18 cellular contexts compared by ENCODE assay signal in genomic region chrX:40131644-40132376, GRCh38. TPM values are rescaled to one million over a fixed set of nuclear protein-coding genes. Genes with fewer than 3 reads are reported as not detected.
DNase-seq lines count a peak whose midpoint lies in the region; ATAC-seq, FAIRE-seq and TF ChIP-seq lines count a peak whose summit lies in the region.
"Had no signal": no experiment of that assay in that cellular context is flagged by ENCODE, and none has a peak within 500 bp of the region (broad histone marks: within the 10 kb centered on the region; RNA-seq: fewer than 3 reads in every experiment).

No MANE protein-coding gene starts in this region.

- no peak for TF ChIP-seq CTCF in astrocyte (IDR thresholded peaks at IDR 0.05; ENCODE audit: insufficient read depth, low read depth, low read length)
- no peak for TF ChIP-seq CTCF in smooth muscle cell (IDR thresholded peaks at IDR 0.05; ENCODE audit: borderline replicate concordance, insufficient read depth, poor library complexity, severe bottlenecking)

- in situ Hi-C loops in GM23248 (cut with MboI), result no loop called here

- ATAC-seq in right cardiac atrium, result peak; percentile 60 to 73
- ATAC-seq: activated CD4-positive, CD25-positive, alpha-beta regulatory T cell treated with anti-CD3 and anti-CD28 coated beads, Interleukin-2, amount 50 U/mL, for 24 hours; activated T-helper 17 cell treated with anti-CD3 and anti-CD28 coated beads, Interleukin-2, amount 50 U/mL, for 72 hours; effector memory CD8-positive, alpha-beta T cell; naive thymus-derived CD4-positive, alpha-beta T cell had no signal

- no peak overlapping the region for H3K4me3 ChIP-seq in GM23248
- no peak overlapping the region for H3K4me3 ChIP-seq in astrocyte (ENCODE audit: insufficient read depth, low read depth, low read length)
- no peak overlapping the region for H3K4me3 ChIP-seq in right cardiac atrium (ENCODE audit: low read length)
- no peak overlapping the region for H3K4me3 ChIP-seq in smooth muscle cell
- H3K4me3 ChIP-seq: lower lobe of right lung had no signal

- H3K27ac Mint-ChIP-seq in astrocyte (ENCODE audit: unreplicated experiment), result no peak overlapping the region
- H3K27ac Mint-ChIP-seq: activated T-helper 17 cell treated with anti-CD3 and anti-CD28 coated beads, Interleukin-2, amount 50 U/mL, for 72 hours; effector memory CD8-positive, alpha-beta T cell had no signal

- no peak for FAIRE-seq in astrocyte (lab: Jason Lieb, UNC)
- FAIRE-seq: HTR-8/SVneo had no signal

- H3K4me1 ChIP-seq in GM23248 (ENCODE audit: insufficient read depth), result peaks cover 16% of the 10 kb centered on the region; the same call in 1 of the 2 replicates
- peaks cover 23% of the 10 kb centered on the region for H3K4me1 ChIP-seq in astrocyte (ENCODE audit: insufficient read depth, low read length)
- H3K4me1 ChIP-seq in right cardiac atrium (ENCODE audit: control insufficient read depth, insufficient read depth, low read length), result peaks cover 2% of the 10 kb centered on the region
- no peaks in the 10 kb centered on the region for H3K4me1 ChIP-seq in smooth muscle cell (ENCODE audit: low read depth)
- H3K4me1 ChIP-seq: lower lobe of right lung had no signal

- no peaks in the 10 kb centered on the region for H3K9me3 Mint-ChIP-seq in astrocyte (ENCODE audit: unreplicated experiment)
- H3K9me3 Mint-ChIP-seq: activated T-helper 17 cell treated with anti-CD3 and anti-CD28 coated beads, Interleukin-2, amount 50 U/mL, for 72 hours; effector memory CD8-positive, alpha-beta T cell had no signal

- H3K79me2 ChIP-seq in GM23248 (ENCODE audit: insufficient read depth) (no peaks in the 10 kb centered on the region), astrocyte (ENCODE audit: insufficient read depth, low read length) (no peaks in the 10 kb centered on the region), smooth muscle cell (ENCODE audit: low read depth) (no peaks in the 10 kb centered on the region)

- H3K27me3 ChIP-seq in GM23248 (replicated peaks; ENCODE audit: insufficient read depth) (no peaks in the 10 kb centered on the region), astrocyte (ENCODE audit: insufficient read depth, low read length) (no peaks in the 10 kb centered on the region), right cardiac atrium (ENCODE audit: control insufficient read depth, insufficient read depth) (no peaks in the 10 kb centered on the region), smooth muscle cell (ENCODE audit: low read depth) (peaks cover 8% of the 10 kb centered on the region)

- no peaks in the 10 kb centered on the region for H3K9me2 ChIP-seq in GM23248 (ENCODE audit: insufficient read depth)

- H4K20me1 ChIP-seq in GM23248 (ENCODE audit: insufficient read depth) (no peaks in the 10 kb centered on the region), astrocyte (ENCODE audit: insufficient read depth, low read length) (no peaks in the 10 kb centered on the region), smooth muscle cell (ENCODE audit: low read depth) (no peaks in the 10 kb centered on the region)

- H3K4me2 ChIP-seq in GM23248 (ENCODE audit: unreplicated experiment) (peak overlapping the region; percentile 61), astrocyte (ENCODE audit: low read length) (peak overlapping the region; percentile 62), smooth muscle cell (no peak overlapping the region)

- H2AFZ ChIP-seq in GM23248, result no peak overlapping the region
- H2AFZ ChIP-seq in astrocyte (ENCODE audit: low read depth, low read length), result no peak overlapping the region
- no peak overlapping the region for H2AFZ ChIP-seq in smooth muscle cell (ENCODE audit: low read depth)

- H3K9me3 ChIP-seq in GM23248 (ENCODE audit: low read depth), result no peaks in the 10 kb centered on the region
- H3K9me3 ChIP-seq in astrocyte (ENCODE audit: insufficient read depth, low read depth, low read length), result no peaks in the 10 kb centered on the region
- no peaks in the 10 kb centered on the region for H3K9me3 ChIP-seq in right cardiac atrium (ENCODE audit: control insufficient read depth, low read length)
- no peaks in the 10 kb centered on the region for H3K9me3 ChIP-seq in smooth muscle cell (replicated peaks; ENCODE audit: low read depth)
- H3K9me3 ChIP-seq: lower lobe of right lung had no signal

- H3K27me3 Mint-ChIP-seq in astrocyte (ENCODE audit: low read depth, unreplicated experiment), result peaks cover 20% of the 10 kb centered on the region
- H3K27me3 Mint-ChIP-seq: activated T-helper 17 cell treated with anti-CD3 and anti-CD28 coated beads, Interleukin-2, amount 50 U/mL, for 72 hours; effector memory CD8-positive, alpha-beta T cell; naive thymus-derived CD4-positive, alpha-beta T cell; stimulated activated naive B cell treated with anti-CD40 and anti-IgM and Interleukin-4, amounts not matched to agents 10 μg/mL and 1 μg/mL and 100 μg/mL, for 72 hours had no signal

- no peak for DNase-seq in GM23248
- no peak for DNase-seq in astrocyte (ENCODE audit: low read depth)
- no peak for DNase-seq in right cardiac atrium
- no peak for DNase-seq in smooth muscle cell (lab: John Stamatoyannopoulos, UW; ENCODE audit: unreplicated experiment)
- no peak for DNase-seq in LoVo (ENCODE audit: low spot score)
- DNase-seq in head of caudate nucleus, result no peak
- no peak for DNase-seq in SIG-M5 treated with dmso at 0.1 percent for 504 hours (lab: John Stamatoyannopoulos, UW; ENCODE audit: unreplicated experiment)
- DNase-seq in NCI-H748 treated with DMSO at 0.1 percent for 48 hours (lab: John Stamatoyannopoulos, UW), result no peak
- DNase-seq: cerebellar nuclear complex; effector memory CD8-positive, alpha-beta T cell; naive thymus-derived CD4-positive, alpha-beta T cell; NCI-H1694 treated with DMSO at 0.1 percent for 48 hours; stimulated activated naive B cell treated with anti-CD40 and anti-IgM and Interleukin-4, amounts not matched to agents 10 μg/mL and 1 μg/mL and 100 μg/mL, for 72 hours; T1000 had no signal

- H3F3A ChIP-seq in GM23248 (ENCODE audit: insufficient read depth) (no peaks in the 10 kb centered on the region), smooth muscle cell (ENCODE audit: low read depth) (no peaks in the 10 kb centered on the region)

- no peak overlapping the region for H3K4me3 Mint-ChIP-seq in astrocyte (ENCODE audit: unreplicated experiment)
- H3K4me3 Mint-ChIP-seq: activated T-helper 17 cell treated with anti-CD3 and anti-CD28 coated beads, Interleukin-2, amount 50 U/mL, for 72 hours; effector memory CD8-positive, alpha-beta T cell; naive thymus-derived CD4-positive, alpha-beta T cell; stimulated activated naive B cell treated with anti-CD40 and anti-IgM and Interleukin-4, amounts not matched to agents 10 μg/mL and 1 μg/mL and 100 μg/mL, for 72 hours had no signal

- peaks cover 3% of the 10 kb centered on the region for H3K4me1 Mint-ChIP-seq in astrocyte (ENCODE audit: low read depth, unreplicated experiment)

- no peaks in the 10 kb centered on the region for H3K36me3 Mint-ChIP-seq in astrocyte (ENCODE audit: low read depth, unreplicated experiment)

- intact Hi-C loops in right cardiac atrium (cut with DNase I) (no loop called here), head of caudate nucleus (cut with DNase I) (no loop called here)

- peak overlapping the region; percentile 81 for H3K9ac ChIP-seq in GM23248
- H3K9ac ChIP-seq in astrocyte (ENCODE audit: low read length), result peak overlapping the region; percentile 54
- H3K9ac ChIP-seq in smooth muscle cell (ENCODE audit: low read depth), result no peak overlapping the region

- H3K27ac ChIP-seq in GM23248 (peak overlapping the region; percentile 96), astrocyte (ENCODE audit: low read depth, low read length) (peak overlapping the region; percentile 75), right cardiac atrium (ENCODE audit: low read length) (peak overlapping the region; percentile 85), smooth muscle cell (ENCODE audit: low read depth) (peak overlapping the region; percentile 30)
- H3K27ac ChIP-seq: lower lobe of right lung had no signal

- H3K36me3 ChIP-seq in GM23248 (ENCODE audit: low read depth) (no peaks in the 10 kb centered on the region), astrocyte (ENCODE audit: insufficient read depth, low read length) (no peaks in the 10 kb centered on the region), smooth muscle cell (ENCODE audit: low read depth) (no peaks in the 10 kb centered on the region)
- H3K36me3 ChIP-seq: lower lobe of right lung had no signal

- 96% methylated on average over 9 to 10 of the region's 10 CpGs for WGBS in GM23248 (ENCODE audit: low coverage in 1 of 2, low lambda C conversion rate in 2 of 2, missing lambda C conversion rate in 2 of 2), 2 experiments
- 71% methylated on average over 10 of the region's 10 CpGs for WGBS in right cardiac atrium
- WGBS in smooth muscle cell (ENCODE audit: low lambda C conversion rate), result 86% methylated on average over 10 of the region's 10 CpGs

RNA-seq across cellular contexts. Expression of gene BCOR, which starts 34.1 kb away (rescaled TPM):
- total RNA-seq in GM23248 (2014; rRNA removed; shearing (Covaris generic)), result 17.6 and 19.7 TPM in 2 replicates
- polyA plus RNA-seq in GM23248 (2016; fragmentation: Nextera tagmentation; extraction: Ambion mirVana) (9.1 and 10.2 TPM in 2 replicates), right cardiac atrium (11.1 TPM), smooth muscle cell (13.1 and 19.5 TPM in 2 replicates)
- total RNA-seq in astrocyte (9.0 TPM in 2 replicates), right cardiac atrium (10 to 100 TPM; 18.1 to 30.1 (median 20.5) TPM), smooth muscle cell (28.0 and 28.5 TPM in 2 replicates)

Comparison
In these comparisons a context has a peak if more than half of its experiments do, and no peak if none do; other contexts are left out.
1. H3K27ac ChIP-seq: peak in every context shown above with its lines; median percentile 96 in GM23248; 85 in right cardiac atrium; 75 in astrocyte; 30 in smooth muscle cell.